In genomic region chr16:3642397-3643094, GRCh38 we compare ENCODE assay signal across 1 cellular context.
TF ChIP-seq lines count a peak whose summit lies in the region.

No MANE protein-coding gene starts in this region.

TF ChIP-seq in HepG2, 621 proteins besides CTCF, POLR2A, EP300 and RAD21:
- TF ChIP-seq LBX2 (CRISPR knock-in tag; IDR thresholded peaks at IDR 0.05; ENCODE audit: borderline replicate concordance), result no peak
- TF ChIP-seq GATAD2A (CRISPR knock-in tag; IDR thresholded peaks at IDR 0.05), result no peak
- no peak for TF ChIP-seq RFX1 (IDR thresholded peaks at IDR 0.05)
- no peak for TF ChIP-seq ZNF34 (CRISPR knock-in tag; IDR thresholded peaks at IDR 0.05; ENCODE audit: borderline replicate concordance)
- peak; percentile 67 for TF ChIP-seq FOSL2 (CRISPR knock-in tag; IDR thresholded peaks at IDR 0.05)
- TF ChIP-seq KAT8 (CRISPR knock-in tag; IDR thresholded peaks at IDR 0.05), result no peak
- no peak for TF ChIP-seq HCFC1 (IDR thresholded peaks at IDR 0.05; ENCODE audit: low read depth, low read length)
